ENCODE assay signal across 11 cellular contexts in the genomic region with DNA sequence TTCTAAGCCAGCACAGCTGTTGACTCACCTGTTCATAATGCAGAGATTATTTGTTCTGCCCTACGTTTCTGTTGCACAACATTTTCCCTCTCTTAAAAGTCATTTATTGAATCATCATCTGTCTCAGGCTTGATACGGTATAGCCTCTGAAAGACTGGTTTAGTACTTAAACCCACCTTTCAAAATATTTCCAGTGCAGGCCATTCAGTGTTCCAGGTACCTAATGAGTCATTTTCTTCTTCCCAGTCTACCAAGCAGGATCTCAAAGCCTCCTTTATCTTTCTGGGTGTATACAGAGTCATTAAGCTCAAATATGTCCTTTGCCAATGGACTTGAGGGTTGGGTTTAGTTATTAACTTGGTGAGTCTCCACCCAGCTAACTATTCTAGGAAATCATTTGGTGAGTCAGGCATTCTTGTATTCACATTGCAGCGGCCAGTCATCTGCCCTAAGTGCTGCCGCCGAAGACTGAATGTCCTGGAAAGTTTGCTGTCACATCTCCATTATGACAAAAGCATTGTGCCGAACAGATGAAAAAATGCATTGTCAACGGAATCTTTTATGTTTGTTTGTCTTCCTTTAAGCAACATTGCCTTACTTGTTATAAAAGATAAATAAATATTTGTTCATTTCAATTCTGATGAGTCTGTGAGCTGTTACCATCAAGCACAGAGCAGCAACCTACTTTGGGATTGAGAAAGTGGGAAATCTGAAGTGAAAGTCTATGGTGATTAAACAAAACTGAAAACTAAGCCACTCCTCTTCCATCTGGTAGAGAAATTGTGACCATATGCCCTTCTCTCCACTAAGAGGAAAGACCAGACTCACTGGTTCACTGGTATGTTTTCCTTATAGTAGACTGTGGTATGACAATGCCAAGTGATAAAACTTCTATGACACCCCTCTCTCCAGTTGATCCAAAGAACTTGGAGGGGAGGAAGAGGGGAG.
A peak's percentile ranks its signal among the peaks of the same experiment; 100 is the strongest.
DNase-seq lines count a peak whose midpoint lies in the region; FAIRE-seq lines count a peak whose summit lies in the region.
"Had no signal": no experiment of that assay in that cellular context is flagged by ENCODE, and none has a peak within 500 bp of the region (broad histone marks: within the 10 kb centered on the region; RNA-seq: fewer than 3 reads in every experiment).

No MANE protein-coding gene starts in this region.

- DNase-seq in NCI-H1694 treated with DMSO at 0.1 percent for 48 hours (lab: John Stamatoyannopoulos, UW) (peak; percentile 5), NCI-H1694 (lab: John Stamatoyannopoulos, UW) (no peak), RCC 7860 (ENCODE audit: low spot score) (peak; percentile 97), glomerular visceral epithelial cell (ENCODE audit: extremely low spot score) (peak; percentile 91), NCI-H2196 treated with DMSO at 0.1 percent for 48 hours (lab: John Stamatoyannopoulos, UW; ENCODE audit: unreplicated experiment) (no peak), GM19239 (ENCODE audit: insufficient read length, low spot score) (no peak), Ammon's horn (ENCODE audit: low spot score) (no peak)
- DNase-seq: posterior cingulate gyrus, substantia nigra, T-helper 9 cell had no signal

- H3K4me3 ChIP-seq in skin epidermis, result no peak overlapping the region

- FAIRE-seq in RCC 7860 (lab: Jason Lieb, UNC) (peak; percentile 99), GM19239 (lab: Jason Lieb, UNC) (no peak)

- peak overlapping the region in 19 of 21 experiments; percentile 22 to 86 (median 67) for H3K27ac ChIP-seq in skin epidermis

Comparison
In these comparisons a context has a peak if more than half of its experiments do, and no peak if none do; other contexts are left out.
1. DNase-seq: peak in NCI-H1694 treated with DMSO at 0.1 percent for 48 hours (single experiment), RCC 7860 (single experiment) and glomerular visceral epithelial cell (single experiment); none in NCI-H1694 (single experiment), NCI-H2196 treated with DMSO at 0.1 percent for 48 hours (single experiment), GM19239 (single experiment) and Ammon's horn (single experiment).